1 cellular context compared by ENCODE assay signal in genomic region chr16:30645727-30646126, GRCh38.
TF ChIP-seq lines count a peak whose summit lies in the region.

No MANE protein-coding gene starts in this region.

TF ChIP-seq in H1, 55 proteins besides CTCF, POLR2A, EP300 and RAD21:
- no peak for TF ChIP-seq KDM4A (IDR thresholded peaks at IDR 0.05; ENCODE audit: low read depth, low read length, severe bottlenecking)
- peak; percentile 59; the same call in 1 of the 2 replicates for TF ChIP-seq SRF (IDR thresholded peaks at IDR 0.05; ENCODE audit: low read depth, low read length)
- no peak for TF ChIP-seq EZH2 (IDR thresholded peaks at IDR 0.05; ENCODE audit: low read depth, low read length, severe bottlenecking)
